Comparison of ENCODE assay signal across 37 cellular contexts in the genomic region with DNA sequence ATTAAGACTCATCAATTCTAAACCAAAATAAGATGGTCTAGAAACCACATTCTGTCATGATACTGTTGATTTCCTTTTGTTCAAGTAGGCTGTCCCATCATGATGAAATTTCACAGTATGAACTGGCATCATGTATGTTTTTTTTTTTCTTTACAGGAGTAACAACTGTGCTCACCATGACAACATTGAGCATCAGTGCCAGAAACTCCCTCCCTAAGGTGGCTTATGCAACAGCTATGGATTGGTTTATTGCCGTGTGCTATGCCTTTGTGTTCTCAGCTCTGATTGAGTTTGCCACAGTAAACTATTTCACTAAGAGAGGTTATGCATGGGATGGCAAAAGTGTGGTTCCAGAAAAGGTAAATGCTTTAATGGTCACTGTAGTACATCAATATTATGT. TPM values are rescaled to one million over a fixed set of nuclear protein-coding genes. Genes with fewer than 3 reads are reported as not detected.
"Had no signal": no experiment of that assay in that cellular context is flagged by ENCODE, and none has a peak within 500 bp of the region (broad histone marks: within the 10 kb centered on the region; RNA-seq: fewer than 3 reads in every experiment).

No MANE protein-coding gene starts in this region.

- DNase-seq: Karpas-422, Kasumi-1, MG63, MM.1S, MV-4-11, NCI-H1048, NCI-H1092, NCI-H1092 treated with DMSO at 0.1 percent for 48 hours, NCI-H1105, NCI-H1105 treated with DMSO at 0.1 percent for 48 hours, NCI-H1417 treated with DMSO at 0.1 percent for 48 hours, NCI-H1436, NCI-H1436 treated with DMSO at 0.1 percent for 48 hours, NCI-H146, NCI-H1694, NCI-H1694 treated with DMSO at 0.1 percent for 48 hours, NCI-H187, NCI-H187 treated with DMSO at 0.1 percent for 48 hours, NCI-H2029, NCI-H2029 treated with DMSO at 0.1 percent for 48 hours, NCI-H2081, NCI-H2081 treated with DMSO at 0.1 percent for 48 hours, NCI-H2107, NCI-H2171, NCI-H2171 treated with DMSO at 0.1 percent for 48 hours, NCI-H2227 treated with DMSO at 0.1 percent for 48 hours, NCI-H226, NCI-H345, NCI-H446, NCI-H446 treated with DMSO at 0.1 percent for 48 hours, NCI-H510A, NCI-H510A treated with DMSO at 0.1 percent for 48 hours, NCI-H524 had no signal

RNA-seq across cellular contexts. Expression of a gene that starts 47.6 kb away (rescaled TPM):
- total RNA-seq: LHCN-M2, M059J, MCF 10A, NCI-H460 had no signal
